Comparison of ENCODE assay signal across 23 cellular contexts in genomic region chr7:2969398-2970306, GRCh38.
"Had no signal": no experiment of that assay in that cellular context is flagged by ENCODE, and none has a peak within 500 bp of the region (broad histone marks: within the 10 kb centered on the region; RNA-seq: fewer than 3 reads in every experiment).

No MANE protein-coding gene starts in this region.

- H3K4me3 ChIP-seq: esophagus squamous epithelium, gastroesophageal sphincter, lower lobe of right lung, ovary, prostate gland, thyroid gland, upper lobe of right lung had no signal

- H3K27ac Mint-ChIP-seq: activated CD4-positive, alpha-beta T cell treated with anti-CD3 and anti-CD28 coated beads, Interleukin-2, amount 10 ng/mL, durations not matched to agents 24 days and 14 days; activated CD8-positive, alpha-beta T cell treated with anti-CD3 and anti-CD28 coated beads, Interleukin-2, amount 10 ng/mL, durations not matched to agents 7 days and 5 days; activated naive CD8-positive, alpha-beta T cell treated with anti-CD3 and anti-CD28 coated beads for 36 hours; endodermal cell; natural killer cell treated with Interleukin-12 subunit alpha and Interleukin-12 subunit beta and Interleukin-15 and Interleukin-18, amount 100 ng/mL, for 72 hours; T-helper 1 cell treated with Interleukin-12 subunit alpha and Interleukin-12 subunit beta and Interleukin-4 antibody, amounts not matched to agents 30 μg/mL and 1 μg/mL, for 36 hours; WTC11 had no signal

- H3K4me1 ChIP-seq: esophagus squamous epithelium, gastroesophageal sphincter, lower lobe of right lung, prostate gland, thyroid gland, upper lobe of right lung had no signal

- H3K9me3 Mint-ChIP-seq: natural killer cell treated with Interleukin-12 subunit alpha and Interleukin-12 subunit beta and Interleukin-15 and Interleukin-18, amount 100 ng/mL, for 72 hours had no signal

- H3K4me3 Mint-ChIP-seq: activated CD4-positive, alpha-beta T cell treated with anti-CD3 and anti-CD28 coated beads, Interleukin-2, amount 10 ng/mL, durations not matched to agents 24 days and 14 days; activated CD8-positive, alpha-beta T cell treated with anti-CD3 and anti-CD28 coated beads, Interleukin-2, amount 10 ng/mL, durations not matched to agents 7 days and 5 days; activated naive CD8-positive, alpha-beta T cell treated with anti-CD3 and anti-CD28 coated beads for 36 hours; endodermal cell; natural killer cell treated with Interleukin-12 subunit alpha and Interleukin-12 subunit beta and Interleukin-15 and Interleukin-18, amount 100 ng/mL, for 72 hours; T-helper 1 cell treated with Interleukin-12 subunit alpha and Interleukin-12 subunit beta and Interleukin-4 antibody, amounts not matched to agents 30 μg/mL and 1 μg/mL, for 36 hours; WTC11 had no signal

- H3K27ac ChIP-seq: esophagus squamous epithelium, gastroesophageal sphincter, lower lobe of right lung, ovary, prostate gland, thyroid gland, upper lobe of right lung had no signal

- H3K4me1 Mint-ChIP-seq: WTC11 had no signal

- ATAC-seq: activated CD8-positive, alpha-beta T cell treated with anti-CD3 and anti-CD28 coated beads, Interleukin-2, amount 10 ng/mL, durations not matched to agents 7 days and 5 days; gastroesophageal sphincter; left cardiac atrium; lower lobe of right lung; natural killer cell treated with Interleukin-12 subunit alpha and Interleukin-12 subunit beta and Interleukin-15 and Interleukin-18, amount 100 ng/mL, for 72 hours; stimulated activated naive CD8-positive, alpha-beta T cell treated with anti-CD3 and anti-CD28 coated beads, Interleukin-15, Interleukin-2, amounts not matched to agents 100 U/mL and 50 U/mL, for 24 hours; upper lobe of right lung; WTC11 had no signal

- H3K36me3 ChIP-seq: esophagus squamous epithelium, gastroesophageal sphincter, lower lobe of right lung, ovary, prostate gland, thyroid gland, upper lobe of right lung had no signal

- H3K27me3 ChIP-seq: ovary, thyroid gland, upper lobe of right lung had no signal

- H3K9me3 ChIP-seq: ovary, prostate gland, thyroid gland had no signal

- FAIRE-seq: astrocyte, islet of Langerhans had no signal

- H3K27me3 Mint-ChIP-seq: activated CD4-positive, alpha-beta T cell treated with anti-CD3 and anti-CD28 coated beads, Interleukin-2, amount 10 ng/mL, durations not matched to agents 24 days and 14 days; activated naive CD8-positive, alpha-beta T cell treated with anti-CD3 and anti-CD28 coated beads for 36 hours; natural killer cell treated with Interleukin-12 subunit alpha and Interleukin-12 subunit beta and Interleukin-15 and Interleukin-18, amount 100 ng/mL, for 72 hours had no signal

- DNase-seq: activated CD4-positive, alpha-beta T cell treated with anti-CD3 and anti-CD28 coated beads, Interleukin-2, amount 10 ng/mL, durations not matched to agents 24 days and 14 days; activated CD8-positive, alpha-beta T cell treated with anti-CD3 and anti-CD28 coated beads, Interleukin-2, amount 10 ng/mL, durations not matched to agents 7 days and 5 days; activated gamma-delta T cell; activated naive CD8-positive, alpha-beta T cell treated with anti-CD3 and anti-CD28 coated beads for 36 hours; cerebellar nuclear complex; cortex of kidney; endodermal cell; esophagus squamous epithelium; left cardiac atrium; lower lobe of right lung; ovary; stimulated activated CD4-positive, alpha-beta T cell treated with anti-CD3 and anti-CD28 coated beads, Interleukin-4, amount 100 ng/mL, for 24 hours; stimulated activated naive CD8-positive, alpha-beta T cell treated with anti-CD3 and anti-CD28 coated beads, Interleukin-15, Interleukin-2, amounts not matched to agents 100 U/mL and 50 U/mL, for 24 hours; T1000; thyroid gland had no signal
